In the genomic region with DNA sequence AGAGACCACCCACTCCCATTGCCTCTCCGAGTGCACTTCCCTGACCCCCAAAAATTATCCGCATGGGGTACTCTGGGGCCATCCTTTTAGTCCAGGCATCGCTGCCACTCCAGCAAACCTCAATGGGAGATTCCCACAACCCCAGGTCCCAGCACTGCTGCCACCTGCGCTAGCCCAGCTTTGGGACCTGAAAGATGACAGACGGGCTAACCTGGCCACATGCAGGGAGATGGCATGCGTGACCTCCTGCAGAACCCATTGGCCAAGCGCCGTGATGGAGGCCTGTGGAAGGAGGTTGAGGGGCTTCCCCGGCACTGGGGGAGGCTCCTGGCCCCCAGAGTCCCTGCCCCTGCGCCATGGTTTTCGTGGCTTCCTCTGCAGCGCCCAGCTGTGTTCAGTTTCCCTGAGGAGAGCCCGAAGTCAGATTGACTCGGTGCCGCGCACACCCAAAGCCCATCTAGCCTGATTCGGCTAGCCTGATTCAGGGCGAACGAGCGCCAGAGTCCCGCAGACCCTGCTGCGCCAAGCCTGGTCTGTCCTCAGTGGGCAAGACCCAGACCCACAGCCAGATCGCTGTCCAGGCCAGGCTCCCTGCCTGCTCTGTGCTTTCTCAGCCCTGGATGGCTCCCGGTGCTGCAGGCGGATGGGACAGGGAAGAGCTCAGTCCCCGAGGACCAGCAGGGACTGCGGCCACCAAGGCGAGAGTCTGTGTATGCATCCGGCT, we compare ENCODE assay signal across 1 cellular context.
TF ChIP-seq lines count a peak whose summit lies in the region.

No MANE protein-coding gene starts in this region.

TF ChIP-seq in WTC11, 78 proteins besides CTCF, POLR2A, EP300 and RAD21 (continued from another document):
- TF ChIP-seq NR3C1 (CRISPR knock-in tag; conservative IDR thresholded peaks at IDR 0.05; ENCODE audit: low read depth) = no peak
- TF ChIP-seq, protein P1, sequence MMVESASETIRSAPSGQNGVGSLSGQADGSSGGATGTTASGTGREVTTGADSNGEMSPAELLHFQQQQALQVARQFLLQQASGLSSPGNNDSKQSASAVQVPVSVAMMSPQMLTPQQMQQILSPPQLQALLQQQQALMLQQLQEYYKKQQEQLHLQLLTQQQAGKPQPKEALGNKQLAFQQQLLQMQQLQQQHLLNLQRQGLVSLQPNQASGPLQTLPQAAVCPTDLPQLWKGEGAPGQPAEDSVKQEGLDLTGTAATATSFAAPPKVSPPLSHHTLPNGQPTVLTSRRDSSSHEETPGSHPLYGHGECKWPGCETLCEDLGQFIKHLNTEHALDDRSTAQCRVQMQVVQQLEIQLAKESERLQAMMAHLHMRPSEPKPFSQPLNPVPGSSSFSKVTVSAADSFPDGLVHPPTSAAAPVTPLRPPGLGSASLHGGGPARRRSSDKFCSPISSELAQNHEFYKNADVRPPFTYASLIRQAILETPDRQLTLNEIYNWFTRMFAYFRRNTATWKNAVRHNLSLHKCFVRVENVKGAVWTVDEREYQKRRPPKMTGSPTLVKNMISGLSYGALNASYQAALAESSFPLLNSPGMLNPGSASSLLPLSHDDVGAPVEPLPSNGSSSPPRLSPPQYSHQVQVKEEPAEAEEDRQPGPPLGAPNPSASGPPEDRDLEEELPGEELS (CRISPR knock-in tag; IDR thresholded peaks at IDR 0.05) = no peak
- TF ChIP-seq, protein P2, sequence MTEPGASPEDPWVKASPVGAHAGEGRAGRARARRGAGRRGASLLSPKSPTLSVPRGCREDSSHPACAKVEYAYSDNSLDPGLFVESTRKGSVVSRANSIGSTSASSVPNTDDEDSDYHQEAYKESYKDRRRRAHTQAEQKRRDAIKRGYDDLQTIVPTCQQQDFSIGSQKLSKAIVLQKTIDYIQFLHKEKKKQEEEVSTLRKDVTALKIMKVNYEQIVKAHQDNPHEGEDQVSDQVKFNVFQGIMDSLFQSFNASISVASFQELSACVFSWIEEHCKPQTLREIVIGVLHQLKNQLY (CRISPR knock-in tag; IDR thresholded peaks at IDR 0.05) = 0 out of 2 replicates have a peak, but pooled peaks have one; percentile 39
- TF ChIP-seq TCF7 (CRISPR knock-in tag; IDR thresholded peaks at IDR 0.05; ENCODE audit: low read depth) = no peak
- TF ChIP-seq ZNF121 (CRISPR knock-in tag; IDR thresholded peaks at IDR 0.05) = peak; percentile 75; the same call in 1 of the 2 replicates
- no peak for TF ChIP-seq CREB1 (CRISPR knock-in tag; IDR thresholded peaks at IDR 0.05)
- no peak for TF ChIP-seq JUN (CRISPR knock-in tag; IDR thresholded peaks at IDR 0.05)
- no peak for TF ChIP-seq ZNF232 (CRISPR knock-in tag; IDR thresholded peaks at IDR 0.05)
- no peak for TF ChIP-seq GRHL2 (CRISPR knock-in tag; IDR thresholded peaks at IDR 0.05; ENCODE audit: insufficient replicate concordance, severe bottlenecking)
- TF ChIP-seq ESRRA (CRISPR knock-in tag; IDR thresholded peaks at IDR 0.05; ENCODE audit: borderline replicate concordance) = no peak
- TF ChIP-seq ETV6 (CRISPR knock-in tag; IDR thresholded peaks at IDR 0.05) = no peak
- TF ChIP-seq ZBTB43 (CRISPR knock-in tag; IDR thresholded peaks at IDR 0.05) = no peak
- no peak for TF ChIP-seq FOXJ3 (CRISPR knock-in tag; IDR thresholded peaks at IDR 0.05; ENCODE audit: borderline replicate concordance)
- TF ChIP-seq HMGXB4 (CRISPR knock-in tag; IDR thresholded peaks at IDR 0.05) = 0 out of 2 replicates have a peak, but pooled peaks have one; percentile 24
- no peak for TF ChIP-seq ZNF416 (CRISPR knock-in tag; IDR thresholded peaks at IDR 0.05)
- no peak for TF ChIP-seq ATF6 (CRISPR knock-in tag; IDR thresholded peaks at IDR 0.05)
- no peak for TF ChIP-seq JAZF1 (CRISPR knock-in tag; IDR thresholded peaks at IDR 0.05)
- no peak for TF ChIP-seq ZNF396 (CRISPR knock-in tag; IDR thresholded peaks at IDR 0.05; ENCODE audit: borderline replicate concordance)
- no peak for TF ChIP-seq NFATC4 (CRISPR knock-in tag; IDR thresholded peaks at IDR 0.05)
